Comparison of ENCODE assay signal across 8 cellular contexts in genomic region chr1:110619412-110620249, GRCh38. TPM values are rescaled to one million over a fixed set of nuclear protein-coding genes. Genes with fewer than 3 reads are reported as not detected.
A peak's percentile ranks its signal among the peaks of the same experiment; 100 is the strongest.
DNase-seq lines count a peak whose midpoint lies in the region; ATAC-seq lines count a peak whose summit lies in the region.

No MANE protein-coding gene starts in this region.

- peaks cover 8 to 11% (median 9%) of the 10 kb centered on the region in 3 donors for H3K36me3 Mint-ChIP-seq in CD8-positive, alpha-beta memory T cell
- peaks cover 15% of the 10 kb centered on the region for H3K36me3 Mint-ChIP-seq in activated CD8-positive, alpha-beta T cell treated with anti-CD3 and anti-CD28 coated beads, Interleukin-2, amount 10 ng/mL, durations not matched to agents 7 days and 5 days (ENCODE audit: low read depth)

- peaks cover 0 to 4% (median 0%) of the 10 kb centered on the region in 5 donors for H3K9me3 Mint-ChIP-seq in CD8-positive, alpha-beta memory T cell
- peaks cover 5% of the 10 kb centered on the region for H3K9me3 Mint-ChIP-seq in activated CD8-positive, alpha-beta T cell treated with anti-CD3 and anti-CD28 coated beads, Interleukin-2, amount 10 ng/mL, durations not matched to agents 7 days and 5 days (ENCODE audit: insufficient read depth)

- H3K27ac Mint-ChIP-seq in CD8-positive, alpha-beta memory T cell: peak overlapping the region; percentile 51 to 94 (median 90)
- peak overlapping the region; percentile 93 for H3K27ac Mint-ChIP-seq in activated CD8-positive, alpha-beta T cell treated with anti-CD3 and anti-CD28 coated beads, Interleukin-2, amount 10 ng/mL, durations not matched to agents 7 days and 5 days

- H3K36me3 ChIP-seq in CD8-positive, alpha-beta memory T cell (ENCODE audit: insufficient read depth, low read length): no peaks in the 10 kb centered on the region

- CTCF ChIA-PET in CD8-positive, alpha-beta memory T cell (lab: Charles Lee): interaction anchor here (0.6 to 4.0 kb wide), 59 partner anchors 9 to 423 kb away, joined by 3 to 135 read pairs (median 4); partner anchors contain the start of genes KCNA2 and KCNA3
- CTCF ChIA-PET in activated CD8-positive, alpha-beta T cell treated with anti-CD3 and anti-CD28 coated beads, Interleukin-2, amount 10 ng/mL, durations not matched to agents 7 days and 5 days (lab: Charles Lee): interaction anchor here (0.6 to 5.8 kb wide), 60 partner anchors 10 to 1130 kb away, joined by 3 to 231 read pairs (median 6); partner anchors contain the start of genes KCNA2 and KCNA3

- DNase-seq in CD8-positive, alpha-beta memory T cell: peak; percentile 87 to 92 (median 87)
- DNase-seq in NCI-H774 (lab: John Stamatoyannopoulos, UW): peak; percentile 87
- peak; percentile 93 for DNase-seq in activated CD8-positive, alpha-beta T cell treated with anti-CD3 and anti-CD28 coated beads, Interleukin-2, amount 10 ng/mL, durations not matched to agents 7 days and 5 days
- DNase-seq in effector CD4-positive, alpha-beta T cell: peak; percentile 88
- peak; percentile 65 to 81 for DNase-seq in lung microvascular endothelial cell (ENCODE audit: low read depth in 2 of 2)
- DNase-seq in stimulated activated CD8-positive, alpha-beta memory T cell treated with anti-CD3 and anti-CD28 coated beads, Interleukin-15, amount 100 ng/mL, for 4 hours (ENCODE audit: low read depth in 2 of 2): peak; percentile 65 to 78

- H3K4me3 Mint-ChIP-seq in CD8-positive, alpha-beta memory T cell: peak overlapping the region; percentile 84 to 94 (median 90)
- peak overlapping the region; percentile 82 for H3K4me3 Mint-ChIP-seq in activated CD8-positive, alpha-beta T cell treated with anti-CD3 and anti-CD28 coated beads, Interleukin-2, amount 10 ng/mL, durations not matched to agents 7 days and 5 days

- POLR2A ChIA-PET in CD8-positive, alpha-beta memory T cell (lab: Charles Lee): interaction anchor here (0.7 to 2.6 kb wide), 13 partner anchors 13 to 585 kb away, joined by 3 to 27 read pairs (median 4); partner anchors contain the start of gene KCNA2
- POLR2A ChIA-PET in activated CD8-positive, alpha-beta T cell treated with anti-CD3 and anti-CD28 coated beads, Interleukin-2, amount 10 ng/mL, durations not matched to agents 7 days and 5 days (lab: Charles Lee): interaction anchor here (0.6 to 3.1 kb wide), 18 partner anchors 11 to 1768 kb away, joined by 3 to 51 read pairs (median 5); partner anchors contain the start of gene KCNA3

- peaks cover 33% of the 10 kb centered on the region for H3K4me1 ChIP-seq in CD8-positive, alpha-beta memory T cell (ENCODE audit: insufficient read depth, low read length)

- H3K27me3 Mint-ChIP-seq in CD8-positive, alpha-beta memory T cell: peaks cover 0 to 7% of the 10 kb centered on the region in 2 donors
- peaks cover under 1% of the 10 kb centered on the region for H3K27me3 Mint-ChIP-seq in activated CD8-positive, alpha-beta T cell treated with anti-CD3 and anti-CD28 coated beads, Interleukin-2, amount 10 ng/mL, durations not matched to agents 7 days and 5 days (ENCODE audit: low read depth)

- H3K27me3 ChIP-seq in CD8-positive, alpha-beta memory T cell (ENCODE audit: insufficient read depth, low read length, poor library complexity, severe bottlenecking): no peaks in the 10 kb centered on the region

- peak overlapping the region; percentile 60 for H3K27ac ChIP-seq in CD8-positive, alpha-beta memory T cell (ENCODE audit: low read depth, low read length)

- H3K4me1 Mint-ChIP-seq in CD8-positive, alpha-beta memory T cell: peaks cover 33 to 39% (median 37%) of the 10 kb centered on the region in 3 donors
- peaks cover 50% of the 10 kb centered on the region for H3K4me1 Mint-ChIP-seq in activated CD8-positive, alpha-beta T cell treated with anti-CD3 and anti-CD28 coated beads, Interleukin-2, amount 10 ng/mL, durations not matched to agents 7 days and 5 days (ENCODE audit: low read depth)

- H3K4me3 ChIP-seq in CD8-positive, alpha-beta memory T cell (ENCODE audit: low read length): peak overlapping the region; percentile 70

- peak; percentile 88 for ATAC-seq in GM19438 (IDR thresholded peaks at IDR 0.05; ENCODE audit: low read depth, unreplicated experiment)
- ATAC-seq in HG03558 (IDR thresholded peaks at IDR 0.05; ENCODE audit: extremely low read depth, unreplicated experiment): peak; percentile 46
- ATAC-seq in activated CD8-positive, alpha-beta T cell treated with anti-CD3 and anti-CD28 coated beads, Interleukin-2, amount 10 ng/mL, durations not matched to agents 7 days and 5 days: peak; percentile 90

- no peaks in the 10 kb centered on the region for H3K9me3 ChIP-seq in CD8-positive, alpha-beta memory T cell (ENCODE audit: low read length)

RNA-seq across cellular contexts. Expression of gene KCNA2, which starts 13.5 kb away (rescaled TPM):
- under 1 TPM; 0.24 to 0.35 TPM for total RNA-seq in CD8-positive, alpha-beta memory T cell
- 0.16 TPM for polyA plus RNA-seq in CD8-positive, alpha-beta memory T cell
- total RNA-seq in activated CD8-positive, alpha-beta T cell treated with anti-CD3 and anti-CD28 coated beads, Interleukin-2, amount 10 ng/mL, durations not matched to agents 7 days and 5 days: 1 to 10 TPM; 1.4 to 2.2 TPM
- not detected in 2 replicates for total RNA-seq in lung microvascular endothelial cell

RNA-seq across cellular contexts. Expression of gene KCNA3, which starts 55.1 kb away (rescaled TPM):
- total RNA-seq in CD8-positive, alpha-beta memory T cell: 10 to 100 TPM; 38.4 to 40.5 TPM
- polyA plus RNA-seq in CD8-positive, alpha-beta memory T cell: 94.0 TPM
- total RNA-seq in activated CD8-positive, alpha-beta T cell treated with anti-CD3 and anti-CD28 coated beads, Interleukin-2, amount 10 ng/mL, durations not matched to agents 7 days and 5 days: 10 to 100 TPM; 49.0 to 49.3 TPM
- total RNA-seq in lung microvascular endothelial cell: not detected in 2 replicates

Comparison
In these comparisons a context has a peak if more than half of its experiments do, and no peak if none do; other contexts are left out.
1. Peak in every context shown above with its lines: DNase-seq, ATAC-seq, H3K4me3 ChIP-seq and H3K27ac ChIP-seq.
2. RNA of gene KCNA3, which starts 55.1 kb away (total RNA-seq): 49.0 to 49.3 TPM in activated CD8-positive, alpha-beta T cell treated with anti-CD3 and anti-CD28 coated beads, Interleukin-2, amount 10 ng/mL, durations not matched to agents 7 days and 5 days and 38.4 to 40.5 TPM in CD8-positive, alpha-beta memory T cell; not detected in lung microvascular endothelial cell; every median in the first group is over 10 times any median in the second.